Comparison of ENCODE assay signal across 1 cellular context in genomic region chr22:49965291-49966040, GRCh38.
A peak's percentile ranks its signal among the peaks of the same experiment; 100 is the strongest.
TF ChIP-seq lines count a peak whose summit lies in the region.

No MANE protein-coding gene starts in this region.

TF ChIP-seq in HepG2, 621 proteins besides CTCF, POLR2A, EP300 and RAD21 (continued from another document and continues in another):
- TF ChIP-seq ATF3 (CRISPR knock-in tag; IDR thresholded peaks at IDR 0.05) = no peak
- no peak for TF ChIP-seq TCF7L2 (IDR thresholded peaks at IDR 0.05; ENCODE audit: low read depth, low read length)
- TF ChIP-seq ZNF318 (CRISPR knock-in tag; IDR thresholded peaks at IDR 0.05) = 0 out of 2 replicates have a peak, but pooled peaks have one; percentile 20
- TF ChIP-seq KAT2B (IDR thresholded peaks at IDR 0.05; ENCODE audit: borderline replicate concordance, low read depth, low read length) = no peak
- TF ChIP-seq PCBP1 (IDR thresholded peaks at IDR 0.05; ENCODE audit: borderline replicate concordance, low read depth, low read length) = 0 out of 2 replicates have a peak, but pooled peaks have one; percentile 44
- TF ChIP-seq ZNF761 (CRISPR knock-in tag; conservative IDR thresholded peaks at IDR 0.05) = 0 out of 2 replicates have a peak, but pooled peaks have one; percentile 38
- no peak for TF ChIP-seq ARNT2 (CRISPR knock-in tag; IDR thresholded peaks at IDR 0.05; ENCODE audit: low read depth)
- TF ChIP-seq KDM2A (CRISPR knock-in tag; IDR thresholded peaks at IDR 0.05; ENCODE audit: borderline replicate concordance, low read depth) = peak; percentile 10; the same call in 1 of the 2 replicates
- no peak for TF ChIP-seq ZNF737 (CRISPR knock-in tag; IDR thresholded peaks at IDR 0.05; ENCODE audit: borderline replicate concordance)
- TF ChIP-seq EED (CRISPR knock-in tag; IDR thresholded peaks at IDR 0.05) = peak; percentile 55; the same call in 1 of the 2 replicates
- TF ChIP-seq ZNF768 (CRISPR knock-in tag; IDR thresholded peaks at IDR 0.05) = no peak
- TF ChIP-seq, protein P1, sequence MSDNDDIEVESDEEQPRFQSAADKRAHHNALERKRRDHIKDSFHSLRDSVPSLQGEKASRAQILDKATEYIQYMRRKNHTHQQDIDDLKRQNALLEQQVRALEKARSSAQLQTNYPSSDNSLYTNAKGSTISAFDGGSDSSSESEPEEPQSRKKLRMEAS (IDR thresholded peaks at IDR 0.05) = no peak; the same call in 1 of the 2 replicates
- TF ChIP-seq ZNF292 (CRISPR knock-in tag; IDR thresholded peaks at IDR 0.05; ENCODE audit: borderline replicate concordance, low read depth) = no peak
- TF ChIP-seq, protein P2, sequence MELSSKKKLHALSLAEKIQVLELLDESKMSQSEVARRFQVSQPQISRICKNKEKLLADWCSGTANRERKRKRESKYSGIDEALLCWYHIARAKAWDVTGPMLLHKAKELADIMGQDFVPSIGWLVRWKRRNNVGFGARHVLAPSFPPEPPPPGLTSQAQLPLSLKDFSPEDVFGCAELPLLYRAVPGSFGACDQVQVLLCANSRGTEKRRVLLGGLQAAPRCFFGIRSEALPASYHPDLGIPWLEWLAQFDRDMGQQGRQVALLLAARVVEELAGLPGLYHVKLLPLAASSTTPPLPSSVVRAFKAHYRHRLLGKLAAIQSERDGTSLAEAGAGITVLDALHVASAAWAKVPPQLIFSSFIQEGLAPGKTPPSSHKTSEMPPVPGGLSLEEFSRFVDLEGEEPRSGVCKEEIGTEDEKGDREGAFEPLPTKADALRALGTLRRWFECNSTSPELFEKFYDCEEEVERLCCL (CRISPR knock-in tag; IDR thresholded peaks at IDR 0.05; ENCODE audit: borderline replicate concordance) = no peak
- no peak for TF ChIP-seq ZNF3 (CRISPR knock-in tag; IDR thresholded peaks at IDR 0.05)
- TF ChIP-seq, protein P3, sequence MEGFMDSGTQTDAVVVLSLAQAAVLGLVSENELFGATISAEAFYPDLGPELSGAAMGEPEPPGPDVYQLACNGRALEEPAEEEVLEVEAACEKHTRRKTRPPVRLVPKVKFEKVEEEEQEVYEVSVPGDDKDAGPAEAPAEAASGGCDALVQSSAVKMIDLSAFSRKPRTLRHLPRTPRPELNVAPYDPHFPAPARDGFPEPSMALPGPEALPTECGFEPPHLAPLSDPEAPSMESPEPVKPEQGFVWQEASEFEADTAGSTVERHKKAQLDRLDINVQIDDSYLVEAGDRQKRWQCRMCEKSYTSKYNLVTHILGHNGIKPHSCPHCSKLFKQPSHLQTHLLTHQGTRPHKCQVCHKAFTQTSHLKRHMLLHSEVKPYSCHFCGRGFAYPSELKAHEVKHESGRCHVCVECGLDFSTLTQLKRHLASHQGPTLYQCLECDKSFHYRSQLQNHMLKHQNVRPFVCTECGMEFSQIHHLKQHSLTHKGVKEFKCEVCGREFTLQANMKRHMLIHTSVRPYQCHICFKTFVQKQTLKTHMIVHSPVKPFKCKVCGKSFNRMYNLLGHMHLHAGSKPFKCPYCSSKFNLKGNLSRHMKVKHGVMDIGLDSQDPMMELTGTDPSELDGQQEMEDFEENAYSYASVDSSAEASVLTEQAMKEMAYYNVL (CRISPR knock-in tag; IDR thresholded peaks at IDR 0.05; ENCODE audit: borderline replicate concordance) = 0 out of 2 replicates have a peak, but pooled peaks have one; percentile 23
- TF ChIP-seq, protein P4, sequence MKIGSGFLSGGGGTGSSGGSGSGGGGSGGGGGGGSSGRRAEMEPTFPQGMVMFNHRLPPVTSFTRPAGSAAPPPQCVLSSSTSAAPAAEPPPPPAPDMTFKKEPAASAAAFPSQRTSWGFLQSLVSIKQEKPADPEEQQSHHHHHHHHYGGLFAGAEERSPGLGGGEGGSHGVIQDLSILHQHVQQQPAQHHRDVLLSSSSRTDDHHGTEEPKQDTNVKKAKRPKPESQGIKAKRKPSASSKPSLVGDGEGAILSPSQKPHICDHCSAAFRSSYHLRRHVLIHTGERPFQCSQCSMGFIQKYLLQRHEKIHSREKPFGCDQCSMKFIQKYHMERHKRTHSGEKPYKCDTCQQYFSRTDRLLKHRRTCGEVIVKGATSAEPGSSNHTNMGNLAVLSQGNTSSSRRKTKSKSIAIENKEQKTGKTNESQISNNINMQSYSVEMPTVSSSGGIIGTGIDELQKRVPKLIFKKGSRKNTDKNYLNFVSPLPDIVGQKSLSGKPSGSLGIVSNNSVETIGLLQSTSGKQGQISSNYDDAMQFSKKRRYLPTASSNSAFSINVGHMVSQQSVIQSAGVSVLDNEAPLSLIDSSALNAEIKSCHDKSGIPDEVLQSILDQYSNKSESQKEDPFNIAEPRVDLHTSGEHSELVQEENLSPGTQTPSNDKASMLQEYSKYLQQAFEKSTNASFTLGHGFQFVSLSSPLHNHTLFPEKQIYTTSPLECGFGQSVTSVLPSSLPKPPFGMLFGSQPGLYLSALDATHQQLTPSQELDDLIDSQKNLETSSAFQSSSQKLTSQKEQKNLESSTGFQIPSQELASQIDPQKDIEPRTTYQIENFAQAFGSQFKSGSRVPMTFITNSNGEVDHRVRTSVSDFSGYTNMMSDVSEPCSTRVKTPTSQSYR (CRISPR knock-in tag; IDR thresholded peaks at IDR 0.05; ENCODE audit: borderline replicate concordance) = no peak
- TF ChIP-seq ZFAT (CRISPR knock-in tag; conservative IDR thresholded peaks at IDR 0.05) = no peak
- TF ChIP-seq ATF7-NPFF (CRISPR knock-in tag; IDR thresholded peaks at IDR 0.05; ENCODE audit: low read depth) = peak; percentile 35; the same call in 1 of the 2 replicates
- TF ChIP-seq SAP130 (CRISPR knock-in tag; IDR thresholded peaks at IDR 0.05; ENCODE audit: low read depth) = peak; percentile 12; the same call in 1 of the 2 replicates
- no peak for TF ChIP-seq ZNF512 (CRISPR knock-in tag; IDR thresholded peaks at IDR 0.05)
- TF ChIP-seq ZNF256 (CRISPR knock-in tag; conservative IDR thresholded peaks at IDR 0.05) = no peak
- peak; percentile 34; the same call in 1 of the 2 replicates for TF ChIP-seq ZNF501 (CRISPR knock-in tag; IDR thresholded peaks at IDR 0.05)
- TF ChIP-seq ATF1 (CRISPR knock-in tag; IDR thresholded peaks at IDR 0.05) = no peak
- peak; percentile 78 for TF ChIP-seq AGO2 (optimal IDR thresholded peaks at IDR 0.05; ENCODE audit: low read depth, low read length)
- no peak for TF ChIP-seq SP140L (CRISPR knock-in tag; IDR thresholded peaks at IDR 0.05; ENCODE audit: borderline replicate concordance)
- TF ChIP-seq, protein P5, sequence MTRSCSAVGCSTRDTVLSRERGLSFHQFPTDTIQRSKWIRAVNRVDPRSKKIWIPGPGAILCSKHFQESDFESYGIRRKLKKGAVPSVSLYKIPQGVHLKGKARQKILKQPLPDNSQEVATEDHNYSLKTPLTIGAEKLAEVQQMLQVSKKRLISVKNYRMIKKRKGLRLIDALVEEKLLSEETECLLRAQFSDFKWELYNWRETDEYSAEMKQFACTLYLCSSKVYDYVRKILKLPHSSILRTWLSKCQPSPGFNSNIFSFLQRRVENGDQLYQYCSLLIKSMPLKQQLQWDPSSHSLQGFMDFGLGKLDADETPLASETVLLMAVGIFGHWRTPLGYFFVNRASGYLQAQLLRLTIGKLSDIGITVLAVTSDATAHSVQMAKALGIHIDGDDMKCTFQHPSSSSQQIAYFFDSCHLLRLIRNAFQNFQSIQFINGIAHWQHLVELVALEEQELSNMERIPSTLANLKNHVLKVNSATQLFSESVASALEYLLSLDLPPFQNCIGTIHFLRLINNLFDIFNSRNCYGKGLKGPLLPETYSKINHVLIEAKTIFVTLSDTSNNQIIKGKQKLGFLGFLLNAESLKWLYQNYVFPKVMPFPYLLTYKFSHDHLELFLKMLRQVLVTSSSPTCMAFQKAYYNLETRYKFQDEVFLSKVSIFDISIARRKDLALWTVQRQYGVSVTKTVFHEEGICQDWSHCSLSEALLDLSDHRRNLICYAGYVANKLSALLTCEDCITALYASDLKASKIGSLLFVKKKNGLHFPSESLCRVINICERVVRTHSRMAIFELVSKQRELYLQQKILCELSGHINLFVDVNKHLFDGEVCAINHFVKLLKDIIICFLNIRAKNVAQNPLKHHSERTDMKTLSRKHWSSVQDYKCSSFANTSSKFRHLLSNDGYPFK (CRISPR knock-in tag; IDR thresholded peaks at IDR 0.05; ENCODE audit: borderline replicate concordance) = 0 out of 2 replicates have a peak, but pooled peaks have one; percentile 9
- 0 out of 2 replicates have a peak, but pooled peaks have one; percentile 18 for TF ChIP-seq ZMAT3 (CRISPR knock-in tag; conservative IDR thresholded peaks at IDR 0.05)
- TF ChIP-seq, protein P6, sequence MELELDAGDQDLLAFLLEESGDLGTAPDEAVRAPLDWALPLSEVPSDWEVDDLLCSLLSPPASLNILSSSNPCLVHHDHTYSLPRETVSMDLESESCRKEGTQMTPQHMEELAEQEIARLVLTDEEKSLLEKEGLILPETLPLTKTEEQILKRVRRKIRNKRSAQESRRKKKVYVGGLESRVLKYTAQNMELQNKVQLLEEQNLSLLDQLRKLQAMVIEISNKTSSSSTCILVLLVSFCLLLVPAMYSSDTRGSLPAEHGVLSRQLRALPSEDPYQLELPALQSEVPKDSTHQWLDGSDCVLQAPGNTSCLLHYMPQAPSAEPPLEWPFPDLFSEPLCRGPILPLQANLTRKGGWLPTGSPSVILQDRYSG (CRISPR knock-in tag; IDR thresholded peaks at IDR 0.05) = no peak
- TF ChIP-seq ZNF18 (CRISPR knock-in tag; IDR thresholded peaks at IDR 0.05; ENCODE audit: insufficient replicate concordance) = peak; percentile 64
- TF ChIP-seq BRD4 (CRISPR knock-in tag; IDR thresholded peaks at IDR 0.05) = no peak
